Comparison of ENCODE assay signal across 1 cellular context in the genomic region with DNA sequence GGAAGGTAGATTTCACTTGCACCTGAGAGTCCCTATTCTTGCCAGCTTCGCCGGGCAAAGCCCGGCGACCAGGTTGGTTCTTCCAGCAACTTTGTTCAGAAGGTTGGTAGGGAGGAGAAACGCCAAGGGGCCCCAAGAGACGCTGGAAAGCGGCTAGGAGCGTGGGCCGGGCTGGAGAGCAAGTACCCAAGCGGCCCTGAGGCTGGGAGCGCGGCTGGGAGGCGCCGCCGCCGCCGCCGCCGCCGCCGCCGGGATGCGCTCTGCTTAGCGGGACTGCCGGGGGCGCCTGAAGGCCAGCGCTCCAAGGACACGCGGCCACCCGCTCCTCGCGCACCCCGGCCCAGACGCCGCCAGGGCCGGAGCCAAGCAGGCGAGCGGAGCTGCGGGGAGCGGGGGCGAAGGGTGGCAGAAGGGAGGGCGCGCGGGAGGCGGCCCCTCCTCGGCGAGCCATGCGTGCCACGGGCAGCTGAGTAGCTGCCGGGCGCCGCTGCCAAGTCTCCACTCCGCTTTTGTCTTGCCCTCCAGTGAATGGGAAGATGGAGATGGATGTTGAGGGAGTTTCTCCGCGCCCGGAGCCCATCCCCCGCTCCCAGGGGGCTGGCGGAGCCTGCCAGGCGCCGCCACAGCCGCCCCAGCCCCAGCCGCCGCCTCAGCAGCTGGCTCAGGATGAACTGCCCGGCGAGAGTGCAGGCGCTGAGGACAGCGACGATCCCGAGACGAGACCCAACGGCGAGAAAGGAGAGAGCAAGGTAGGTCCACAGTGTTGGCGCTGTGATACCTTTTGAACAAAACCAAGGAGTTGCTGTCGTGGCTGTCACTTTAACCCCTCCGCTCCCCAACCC.
A peak's percentile ranks its signal among the peaks of the same experiment; 100 is the strongest.
TF ChIP-seq lines count a peak whose summit lies in the region.

No MANE protein-coding gene starts in this region.

TF ChIP-seq in H1, 55 proteins besides CTCF, POLR2A, EP300 and RAD21 (continued from another document):
- TF ChIP-seq TAF1 (IDR thresholded peaks at IDR 0.05; ENCODE audit: low read depth, low read length) (peak; percentile 12), ASH2L (IDR thresholded peaks at IDR 0.05; ENCODE audit: low read length) (peak; percentile 79), SIN3A (conservative IDR thresholded peaks at IDR 0.05 in 1 of 2, IDR thresholded peaks at IDR 0.05 in 1 of 2; ENCODE audit: low read depth in 1 of 2, low read length in 2 of 2) (peak in 1 of 2 experiments; percentile 33; a peak in 1 of 4 replicates), TCF12 (IDR thresholded peaks at IDR 0.05; ENCODE audit: low read depth, low read length) (no peak), SUZ12 (IDR thresholded peaks at IDR 0.05; ENCODE audit: low read length) (peak; percentile 29; the same call in 1 of the 2 replicates), RBBP5 (IDR thresholded peaks at IDR 0.05; ENCODE audit: borderline replicate concordance, low read depth, low read length) (peak; percentile 82)
- TF ChIP-seq, protein P1, sequence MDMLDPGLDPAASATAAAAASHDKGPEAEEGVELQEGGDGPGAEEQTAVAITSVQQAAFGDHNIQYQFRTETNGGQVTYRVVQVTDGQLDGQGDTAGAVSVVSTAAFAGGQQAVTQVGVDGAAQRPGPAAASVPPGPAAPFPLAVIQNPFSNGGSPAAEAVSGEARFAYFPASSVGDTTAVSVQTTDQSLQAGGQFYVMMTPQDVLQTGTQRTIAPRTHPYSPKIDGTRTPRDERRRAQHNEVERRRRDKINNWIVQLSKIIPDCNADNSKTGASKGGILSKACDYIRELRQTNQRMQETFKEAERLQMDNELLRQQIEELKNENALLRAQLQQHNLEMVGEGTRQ (IDR thresholded peaks at IDR 0.05; ENCODE audit: low read length), result no peak
- TF ChIP-seq, protein P2, sequence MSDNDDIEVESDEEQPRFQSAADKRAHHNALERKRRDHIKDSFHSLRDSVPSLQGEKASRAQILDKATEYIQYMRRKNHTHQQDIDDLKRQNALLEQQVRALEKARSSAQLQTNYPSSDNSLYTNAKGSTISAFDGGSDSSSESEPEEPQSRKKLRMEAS (IDR thresholded peaks at IDR 0.05), result peak; percentile 72
